8 cellular contexts compared by ENCODE assay signal in the genomic region with DNA sequence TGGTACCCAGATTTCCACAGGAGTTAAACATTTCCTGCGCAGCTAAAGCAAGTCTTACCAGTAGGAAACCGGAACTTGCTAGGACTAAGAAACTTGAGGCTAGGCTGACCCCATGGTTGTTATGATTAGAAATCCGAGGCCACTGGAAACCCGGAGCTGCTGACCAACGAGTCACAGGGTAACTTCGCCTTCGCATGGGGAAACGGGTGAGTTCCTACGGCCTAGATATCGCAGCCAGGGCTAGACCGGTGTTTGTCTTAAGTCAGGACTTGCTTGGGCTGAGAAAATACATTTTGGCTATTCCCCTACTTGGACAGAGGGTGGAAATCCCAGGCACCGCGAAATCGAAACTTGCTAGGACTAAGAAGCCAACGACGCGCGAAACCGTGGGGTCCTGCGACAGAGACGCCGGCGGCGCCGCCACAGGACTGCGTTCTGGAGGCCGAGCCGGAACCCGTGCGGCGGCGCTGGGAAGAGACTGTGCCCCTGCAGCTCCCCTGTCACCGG. TPM values are rescaled to one million over a fixed set of nuclear protein-coding genes. Genes with fewer than 3 reads are reported as not detected.
DNase-seq lines count a peak whose midpoint lies in the region; ATAC-seq, FAIRE-seq and TF ChIP-seq lines count a peak whose summit lies in the region.

No MANE protein-coding gene starts in this region.

- DNase-seq in AG08396 (ENCODE audit: low spot score): peak; percentile 52
- peak; percentile 74 for DNase-seq in NCI-H345 (lab: John Stamatoyannopoulos, UW)
- DNase-seq in activated CD4-positive, alpha-beta T cell treated with anti-CD3 and anti-CD28 coated beads, Interleukin-2, amount 50 U/mL, for 48 hours: peak; percentile 57 to 62
- peak; percentile 91 for DNase-seq in fibroblast of the aortic adventitia (ENCODE audit: low read depth)
- no peak for DNase-seq in HTR-8/SVneo (ENCODE audit: insufficient read length, low spot score)

- peak overlapping the region; percentile 79 to 87 (median 82) for H3K4me3 Mint-ChIP-seq in nephron

- H3K9me3 Mint-ChIP-seq in nephron: no peaks in the 10 kb centered on the region

- no peak for FAIRE-seq in HTR-8/SVneo (lab: Jason Lieb, UNC)

- ATAC-seq in GM18868 (IDR thresholded peaks at IDR 0.05; ENCODE audit: unreplicated experiment): peak; percentile 20
- ATAC-seq in HG03097 (IDR thresholded peaks at IDR 0.05; ENCODE audit: low FRiP score, unreplicated experiment): peak; percentile 13

- peaks cover 49% of the 10 kb centered on the region for H3K4me1 Mint-ChIP-seq in nephron

- no peaks in the 10 kb centered on the region for H3K36me3 Mint-ChIP-seq in nephron (ENCODE audit: low read depth)

- peak overlapping the region; percentile 79 for H3K4me3 ChIP-seq in fibroblast of the aortic adventitia (ENCODE audit: low read depth, low read length)

- H3K27me3 Mint-ChIP-seq in nephron (ENCODE audit: low read depth): peaks cover 93% of the 10 kb centered on the region

- no peak overlapping the region for H3K27ac Mint-ChIP-seq in nephron

- TF ChIP-seq CTCF in fibroblast of the aortic adventitia (IDR thresholded peaks at IDR 0.05; ENCODE audit: insufficient read depth, low read length): no peak
- no peak for TF ChIP-seq CTCF in nephron (IDR thresholded peaks at IDR 0.05; ENCODE audit: unreplicated experiment in 3 of 3)

RNA-seq across cellular contexts. Expression of a gene that starts 1.6 kb away (rescaled TPM):
- total RNA-seq in fibroblast of the aortic adventitia (ENCODE audit: low replicate concordance): 3.0 and 3.4 TPM in 2 replicates
